9 cellular contexts compared by ENCODE assay signal in genomic region chr15:67082007-67082536, GRCh38. TPM values are rescaled to one million over a fixed set of nuclear protein-coding genes. Genes with fewer than 3 reads are reported as not detected.
DNase-seq lines count a peak whose midpoint lies in the region; ATAC-seq and TF ChIP-seq lines count a peak whose summit lies in the region.
"Had no signal": no experiment of that assay in that cellular context is flagged by ENCODE, and none has a peak within 500 bp of the region (broad histone marks: within the 10 kb centered on the region; RNA-seq: fewer than 3 reads in every experiment).

No MANE protein-coding gene starts in this region.

- H2AFZ ChIP-seq in parathyroid adenoma (no peak overlapping the region), GM23338 (no peak overlapping the region)

- DNase-seq in T-helper 1 cell (peak; percentile 32 to 91 (median 57)), adipocyte (ENCODE audit: low read depth) (no peak), SK-N-DZ (ENCODE audit: low spot score) (no peak), GM23338 (ENCODE audit: low spot score) (no peak), foreskin keratinocyte (no peak)
- DNase-seq: hypothalamus had no signal

- H3F3A ChIP-seq in GM23338 (replicated peaks; ENCODE audit: low read depth) = no peaks in the 10 kb centered on the region

- H3K9me3 Mint-ChIP-seq in GM23338 = no peaks in the 10 kb centered on the region

- no peaks in the 10 kb centered on the region; the same call in 2 of the 3 replicates for H3K36me3 Mint-ChIP-seq in GM23338 (ENCODE audit: low read depth)

- H3K36me3 ChIP-seq in adipocyte (ENCODE audit: control insufficient read depth, insufficient read depth, low read length, severe bottlenecking) = no peaks in the 10 kb centered on the region
- no peaks in the 10 kb centered on the region for H3K36me3 ChIP-seq in parathyroid adenoma (ENCODE audit: control insufficient read depth, insufficient read depth, low read length)
- H3K36me3 ChIP-seq in GM23338 (ENCODE audit: insufficient read depth) = no peaks in the 10 kb centered on the region

- no peaks in the 10 kb centered on the region; the same call in 1 of the 2 replicates for H3K9me2 ChIP-seq in GM23338 (ENCODE audit: insufficient read depth)

- H3K27ac ChIP-seq in parathyroid adenoma = no peak overlapping the region
- no peak overlapping the region for H3K27ac ChIP-seq in GM23338 (ENCODE audit: low read depth)
- H3K27ac ChIP-seq in foreskin keratinocyte = no peak overlapping the region

- peaks cover 7% of the 10 kb centered on the region for H3K79me2 ChIP-seq in parathyroid adenoma
- peaks cover 55% of the 10 kb centered on the region for H3K79me2 ChIP-seq in GM23338 (replicated peaks; ENCODE audit: insufficient read depth)

- TF ChIP-seq CTCF in parathyroid adenoma (IDR thresholded peaks at IDR 0.05) (no peak), GM23338 (conservative IDR thresholded peaks at IDR 0.05; ENCODE audit: low read depth in 2 of 2) (no peak), foreskin keratinocyte (conservative IDR thresholded peaks at IDR 0.05) (no peak)

- ATAC-seq in GM23338 = no peak
- ATAC-seq in SK-N-SH treated with all-trans-retinoic acid at 6 μM for 48 hours = no peak
- ATAC-seq in foreskin keratinocyte = no peak

- H4K20me1 ChIP-seq in GM23338 (replicated peaks; ENCODE audit: insufficient read depth) = peaks cover 7% of the 10 kb centered on the region; the same call in 1 of the 2 replicates

- H3K27me3 ChIP-seq in adipocyte (replicated peaks; ENCODE audit: control insufficient read depth, insufficient read depth, low read length) (no peaks in the 10 kb centered on the region), parathyroid adenoma (ENCODE audit: control insufficient read depth, insufficient read depth, low read length) (no peaks in the 10 kb centered on the region), GM23338 (ENCODE audit: insufficient read depth) (no peaks in the 10 kb centered on the region), foreskin keratinocyte (no peaks in the 10 kb centered on the region)

- H3K9me3 ChIP-seq in adipocyte (ENCODE audit: control insufficient read depth, low read length) = no peaks in the 10 kb centered on the region
- H3K9me3 ChIP-seq in parathyroid adenoma (ENCODE audit: control insufficient read depth, low read length) = no peaks in the 10 kb centered on the region

- H3K9ac ChIP-seq in adipocyte (ENCODE audit: low read length) (no peak overlapping the region), parathyroid adenoma (no peak overlapping the region)

- H3K4me2 ChIP-seq in parathyroid adenoma (ENCODE audit: low read length) (peak overlapping the region; percentile 2), GM23338 (no peak overlapping the region)

- H3K27ac Mint-ChIP-seq in GM23338 = no peak overlapping the region

- H3K4me3 Mint-ChIP-seq in GM23338 = no peak overlapping the region

- peaks cover 75% of the 10 kb centered on the region for H3K4me1 ChIP-seq in adipocyte (ENCODE audit: control insufficient read depth, insufficient read depth, low read length)
- H3K4me1 ChIP-seq in parathyroid adenoma = peaks cover 17% of the 10 kb centered on the region
- H3K4me1 ChIP-seq in GM23338 (ENCODE audit: insufficient read depth) = peaks cover 9% of the 10 kb centered on the region; the same call in 1 of the 2 replicates
- H3K4me1 ChIP-seq in foreskin keratinocyte = peaks cover 64% of the 10 kb centered on the region

- peaks cover 12% of the 10 kb centered on the region for H3K27me3 Mint-ChIP-seq in GM23338 (ENCODE audit: insufficient read depth, low read depth, poor library complexity)

- H3K4me3 ChIP-seq in GM08714 (ENCODE audit: low read length) = peak overlapping the region; percentile 5; the same call in 1 of the 2 replicates
- H3K4me3 ChIP-seq in adipocyte (ENCODE audit: low read length) = peak overlapping the region; percentile 50
- no peak overlapping the region for H3K4me3 ChIP-seq in parathyroid adenoma (ENCODE audit: low read depth, low read length)
- H3K4me3 ChIP-seq in GM23338 = no peak overlapping the region

- peaks cover 30% of the 10 kb centered on the region for H3K4me1 Mint-ChIP-seq in GM23338

TF ChIP-seq in GM23338, 12 proteins besides CTCF, POLR2A, EP300 and RAD21:
- TF ChIP-seq ZNF114 (CRISPR knock-in tag; IDR thresholded peaks at IDR 0.05) (no peak), JUNB (IDR thresholded peaks at IDR 0.05; ENCODE audit: unreplicated experiment) (no peak), ZNF331 (CRISPR knock-in tag; IDR thresholded peaks at IDR 0.05; ENCODE audit: low read depth) (no peak), CREB1 (CRISPR knock-in tag; IDR thresholded peaks at IDR 0.05; ENCODE audit: low read depth) (no peak), POLR2AphosphoS5 (IDR thresholded peaks at IDR 0.05; ENCODE audit: low read depth) (no peak), NANOG (IDR thresholded peaks at IDR 0.05; ENCODE audit: borderline replicate concordance) (no peak)

TF ChIP-seq in SK-N-SH treated with all-trans-retinoic acid at 6 μM for 48 hours, 23 proteins besides CTCF, POLR2A, EP300 and RAD21:
- no peak for TF ChIP-seq CSDC2 (CRISPR knock-in tag; IDR thresholded peaks at IDR 0.05)
- TF ChIP-seq SNAI2 (CRISPR knock-in tag; IDR thresholded peaks at IDR 0.05) = no peak
- TF ChIP-seq TOX (CRISPR knock-in tag; IDR thresholded peaks at IDR 0.05; ENCODE audit: borderline replicate concordance) = no peak
- TF ChIP-seq ZNF70 (CRISPR knock-in tag; IDR thresholded peaks at IDR 0.05) = no peak
- TF ChIP-seq CSRNP3 (CRISPR knock-in tag; IDR thresholded peaks at IDR 0.05) = no peak
- no peak for TF ChIP-seq GLIS3 (CRISPR knock-in tag; IDR thresholded peaks at IDR 0.05)
- TF ChIP-seq PPARA (CRISPR knock-in tag; IDR thresholded peaks at IDR 0.05; ENCODE audit: borderline replicate concordance) = no peak
- no peak for TF ChIP-seq OSR1 (CRISPR knock-in tag; IDR thresholded peaks at IDR 0.05)
- TF ChIP-seq, protein P1, sequence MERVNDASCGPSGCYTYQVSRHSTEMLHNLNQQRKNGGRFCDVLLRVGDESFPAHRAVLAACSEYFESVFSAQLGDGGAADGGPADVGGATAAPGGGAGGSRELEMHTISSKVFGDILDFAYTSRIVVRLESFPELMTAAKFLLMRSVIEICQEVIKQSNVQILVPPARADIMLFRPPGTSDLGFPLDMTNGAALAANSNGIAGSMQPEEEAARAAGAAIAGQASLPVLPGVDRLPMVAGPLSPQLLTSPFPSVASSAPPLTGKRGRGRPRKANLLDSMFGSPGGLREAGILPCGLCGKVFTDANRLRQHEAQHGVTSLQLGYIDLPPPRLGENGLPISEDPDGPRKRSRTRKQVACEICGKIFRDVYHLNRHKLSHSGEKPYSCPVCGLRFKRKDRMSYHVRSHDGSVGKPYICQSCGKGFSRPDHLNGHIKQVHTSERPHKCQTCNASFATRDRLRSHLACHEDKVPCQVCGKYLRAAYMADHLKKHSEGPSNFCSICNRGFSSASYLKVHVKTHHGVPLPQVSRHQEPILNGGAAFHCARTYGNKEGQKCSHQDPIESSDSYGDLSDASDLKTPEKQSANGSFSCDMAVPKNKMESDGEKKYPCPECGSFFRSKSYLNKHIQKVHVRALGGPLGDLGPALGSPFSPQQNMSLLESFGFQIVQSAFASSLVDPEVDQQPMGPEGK (CRISPR knock-in tag; IDR thresholded peaks at IDR 0.05; ENCODE audit: borderline replicate concordance) = no peak
- TF ChIP-seq BACH2 (CRISPR knock-in tag; IDR thresholded peaks at IDR 0.05; ENCODE audit: borderline replicate concordance) = no peak
- no peak for TF ChIP-seq ARNTL (CRISPR knock-in tag; IDR thresholded peaks at IDR 0.05; ENCODE audit: borderline replicate concordance, low read depth)
- TF ChIP-seq CREB5 (CRISPR knock-in tag; IDR thresholded peaks at IDR 0.05; ENCODE audit: low read depth) = no peak
TF ChIP-seq in SK-N-SH treated with all-trans-retinoic acid at 6 μM for 48 hours: peak in this region for 0.

RNA-seq across cellular contexts. Expression of gene SMAD3, which starts 16.7 kb away (rescaled TPM):
- 9.6 and 9.9 TPM in 2 replicates for polyA plus RNA-seq in SK-N-DZ (2014; cell fraction: cytosol; rRNA removed)
- polyA plus RNA-seq in SK-N-DZ (2014; cell fraction: nucleus; rRNA removed) = 9.2 and 14.6 TPM in 2 replicates
- 9.0 and 11.6 TPM in 2 replicates for total RNA-seq in GM23338 (2014; rRNA removed; shearing (Covaris generic))
- polyA plus RNA-seq in GM23338 (2016; fragmentation: Nextera tagmentation; extraction: Ambion mirVana) (3.4 and 4.9 TPM in 2 replicates), foreskin keratinocyte (27.2 and 29.4 TPM in 2 replicates)
- 49.9 and 57.4 TPM in 2 replicates for total RNA-seq in foreskin keratinocyte

Comparison
In these comparisons a context has a peak if more than half of its experiments do, and no peak if none do; other contexts are left out.
1. H3K4me3 ChIP-seq: peak in GM08714 (single experiment) and adipocyte (single experiment); none in parathyroid adenoma (single experiment) and GM23338 (single experiment).
2. DNase-seq: peak in T-helper 1 cell (5 of 5); none in adipocyte (single experiment), SK-N-DZ (single experiment), GM23338 (single experiment) and foreskin keratinocyte (0 of 2).